In the genomic region with DNA sequence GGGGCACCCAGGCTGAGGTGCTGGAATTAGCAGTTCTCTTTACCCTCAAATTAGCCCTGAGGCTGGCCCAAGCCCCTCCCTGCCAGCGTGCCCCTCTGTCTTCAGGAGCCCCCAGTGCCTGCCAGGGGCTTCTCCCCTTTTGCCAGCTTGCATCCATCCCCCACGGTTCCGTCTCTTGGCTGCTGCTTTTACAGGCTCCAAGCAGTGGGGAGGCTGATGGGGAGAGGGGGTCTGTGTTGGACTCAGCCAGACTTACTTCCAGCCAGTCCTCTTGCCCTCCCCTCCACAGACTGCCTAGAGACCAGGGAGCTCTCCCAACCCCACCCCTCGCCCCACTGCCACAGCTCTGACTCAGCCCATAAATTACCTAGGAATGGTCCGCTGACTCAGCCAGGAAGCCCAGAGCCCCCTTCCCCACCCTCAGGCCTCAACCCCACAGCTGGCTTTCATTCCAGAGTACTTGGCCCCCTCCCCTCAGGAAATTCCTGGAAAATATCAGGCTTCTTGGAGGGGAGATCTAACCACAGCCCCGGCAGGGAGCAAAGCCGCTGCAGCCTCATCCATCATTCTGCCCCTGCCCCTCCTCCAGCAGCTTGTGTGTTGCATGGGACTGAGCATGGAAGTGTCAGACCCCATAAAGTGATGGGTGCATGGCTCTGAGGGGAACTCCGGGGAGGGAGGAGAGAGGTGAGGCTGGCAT, we compare ENCODE assay signal across 10 cellular contexts.
A peak's percentile ranks its signal among the peaks of the same experiment; 100 is the strongest.
DNase-seq lines count a peak whose midpoint lies in the region; ATAC-seq and TF ChIP-seq lines count a peak whose summit lies in the region.
"Had no signal": no experiment of that assay in that cellular context is flagged by ENCODE, and none has a peak within 500 bp of the region (broad histone marks: within the 10 kb centered on the region; RNA-seq: fewer than 3 reads in every experiment).

No MANE protein-coding gene starts in this region.

- H3K4me3 Mint-ChIP-seq in activated naive CD8-positive, alpha-beta T cell treated with anti-CD3 and anti-CD28 coated beads, Interleukin-2, amount 50 U/mL, for 24 hours, result no peak overlapping the region
- H3K4me3 Mint-ChIP-seq: central memory CD8-positive, alpha-beta T cell had no signal

- H3K9me3 ChIP-seq in PC-3 (ENCODE audit: low read length), result no peaks in the 10 kb centered on the region
- H3K9me3 ChIP-seq: Peyer's patch had no signal

- no peaks in the 10 kb centered on the region for H3K9me2 ChIP-seq in PC-3 (replicated peaks; ENCODE audit: low read length)

- intact Hi-C loops in PC-3 (cut with micrococcal nuclease), result loop anchor here (1.0 to 5.0 kb wide), 2 partner anchors 33 to 185 kb away; partner anchors contain the start of gene ZFP36L2

- no peaks in the 10 kb centered on the region for H4K20me1 ChIP-seq in PC-3 (ENCODE audit: low read length)

- no peaks in the 10 kb centered on the region for H3F3A ChIP-seq in PC-3 (ENCODE audit: low read length, unreplicated experiment)

- POLR2A ChIA-PET in PC-3 (lab: Charles Lee; ENCODE audit: unreplicated experiment), result interaction anchor here (0.6 kb wide), 1 partner anchor 55 kb away, joined by 5 read pairs; no protein-coding TSS in a partner anchor

- H2AFZ ChIP-seq in PC-3 (ENCODE audit: low read length), result peak overlapping the region; percentile 37; the same call in 1 of the 2 replicates

- H3K4me1 Mint-ChIP-seq in activated naive CD8-positive, alpha-beta T cell treated with anti-CD3 and anti-CD28 coated beads, Interleukin-2, amount 50 U/mL, for 24 hours, result peaks cover 10% of the 10 kb centered on the region

- TF ChIP-seq CTCF in PC-3 (conservative IDR thresholded peaks at IDR 0.05; ENCODE audit: low read depth, low read length), result no peak

- peak overlapping the region; percentile 82 for H3K4me2 ChIP-seq in PC-3 (ENCODE audit: low read length)

- no peaks in the 10 kb centered on the region for H3K36me3 ChIP-seq in PC-3 (ENCODE audit: low read depth, low read length)
- H3K36me3 ChIP-seq: Peyer's patch had no signal

- no peaks in the 10 kb centered on the region for H3K27me3 ChIP-seq in PC-3 (ENCODE audit: low read length)
- H3K27me3 ChIP-seq: Peyer's patch had no signal

- H3K27me3 Mint-ChIP-seq in activated naive CD8-positive, alpha-beta T cell treated with anti-CD3 and anti-CD28 coated beads, Interleukin-2, amount 50 U/mL, for 24 hours, result peaks cover 2% of the 10 kb centered on the region
- H3K27me3 Mint-ChIP-seq: central memory CD8-positive, alpha-beta T cell had no signal

- H3K9ac ChIP-seq in PC-3 (ENCODE audit: low read length), result peak overlapping the region; percentile 85

- ATAC-seq in PC-3, result peak; percentile 94
- ATAC-seq in activated naive CD8-positive, alpha-beta T cell treated with anti-CD3 and anti-CD28 coated beads, Interleukin-2, amount 50 U/mL, for 24 hours, result no peak

- H3K27ac ChIP-seq in PC-3 (ENCODE audit: low read length), result peak overlapping the region; percentile 98
- H3K27ac ChIP-seq: Peyer's patch had no signal

- DNase-seq in GDM1 (lab: John Stamatoyannopoulos, UW) (peak; percentile 69), PC-3 (peak; percentile 99), fibroblast of gingiva (ENCODE audit: low read depth) (peak; percentile 52), renal cortical epithelial cell (ENCODE audit: low read depth) (peak; percentile 92), OCI-M2 (lab: John Stamatoyannopoulos, UW; ENCODE audit: unreplicated experiment) (no peak), activated gamma-delta T cell treated with Interleukin-2 at 50 U/mL for 16 hours (no peak)
- no peak for DNase-seq in activated CD4-positive, alpha-beta T cell treated with anti-CD3 and anti-CD28 coated beads for 4 hours
- DNase-seq in activated naive CD8-positive, alpha-beta T cell treated with anti-CD3 and anti-CD28 coated beads, Interleukin-2, amount 50 U/mL, for 24 hours, result no peak

- H3K27ac Mint-ChIP-seq in activated naive CD8-positive, alpha-beta T cell treated with anti-CD3 and anti-CD28 coated beads, Interleukin-2, amount 50 U/mL, for 24 hours, result no peak overlapping the region

- peak overlapping the region; percentile 40; the same call in 1 of the 2 replicates for H3K4me3 ChIP-seq in PC-3 (ENCODE audit: low read length)
- H3K4me3 ChIP-seq: Peyer's patch had no signal

- CTCF ChIA-PET in PC-3 (lab: Charles Lee), result interaction anchor here (0.8 kb wide), 1 partner anchor 10 kb away, joined by 4 read pairs; no protein-coding TSS in a partner anchor

- no TSS peak for BruUV-seq in PC-3 (replicated peaks; lab: Mats Ljungman, UMichigan)

- peaks cover 50% of the 10 kb centered on the region for H3K4me1 ChIP-seq in PC-3 (ENCODE audit: insufficient read depth, low read length)

- 0 out of 2 replicates have a peak, but pooled peaks cover 3% of the 10 kb centered on the region for H3K79me2 ChIP-seq in PC-3 (ENCODE audit: low read length)

- no peaks in the 10 kb centered on the region for H3K9me3 Mint-ChIP-seq in activated naive CD8-positive, alpha-beta T cell treated with anti-CD3 and anti-CD28 coated beads, Interleukin-2, amount 50 U/mL, for 24 hours
- H3K9me3 Mint-ChIP-seq: central memory CD8-positive, alpha-beta T cell had no signal

- H3K36me3 Mint-ChIP-seq in activated naive CD8-positive, alpha-beta T cell treated with anti-CD3 and anti-CD28 coated beads, Interleukin-2, amount 50 U/mL, for 24 hours (ENCODE audit: low read depth), result no peaks in the 10 kb centered on the region

Comparison
In these comparisons a context has a peak if more than half of its experiments do, and no peak if none do; other contexts are left out.
1. DNase-seq: peak in GDM1 (single experiment), PC-3 (single experiment), fibroblast of gingiva (single experiment) and renal cortical epithelial cell (single experiment); none in OCI-M2 (single experiment), activated CD4-positive, alpha-beta T cell treated with anti-CD3 and anti-CD28 coated beads for 4 hours (0 of 2), activated naive CD8-positive, alpha-beta T cell treated with anti-CD3 and anti-CD28 coated beads, Interleukin-2, amount 50 U/mL, for 24 hours (single experiment) and activated gamma-delta T cell treated with Interleukin-2 at 50 U/mL for 16 hours (single experiment).